ENCODE assay signal across 26 cellular contexts in genomic region chr20:60884277-60884676, GRCh38.
"Had no signal": no experiment of that assay in that cellular context is flagged by ENCODE, and none has a peak within 500 bp of the region (broad histone marks: within the 10 kb centered on the region; RNA-seq: fewer than 3 reads in every experiment).

No MANE protein-coding gene starts in this region.

- H3K9me3 ChIP-seq: Peyer's patch, SJCRH30 had no signal

- H3K4me1 ChIP-seq: Peyer's patch, SJCRH30 had no signal

- H3K27me3 ChIP-seq: Peyer's patch had no signal

- H3K4me3 Mint-ChIP-seq: T-helper 17 cell had no signal

- H3K4me3 ChIP-seq: PC-9, Peyer's patch, SJCRH30 had no signal

- H3K4me2 ChIP-seq: PC-9 had no signal

- H3K9ac ChIP-seq: KMS-11 had no signal

- H3K27ac ChIP-seq: HL-60, KMS-11, PC-9, Peyer's patch, SJCRH30 had no signal

- DNase-seq: IMR-90; Kasumi-1; NCI-H1092; NCI-H1105 treated with DMSO at 0.1 percent for 48 hours; NCI-H1417 treated with DMSO at 0.1 percent for 48 hours; NCI-H146; NCI-H1694 treated with DMSO at 0.1 percent for 48 hours; NCI-H1930; NCI-H2081; NCI-H2107; NCI-H2227 treated with DMSO at 0.1 percent for 48 hours; NCI-H524; NCI-H526 treated with DMSO at 0.1 percent for 48 hours; NCI-H748 treated with DMSO at 0.1 percent for 48 hours; NK-92 treated with Interleukin-12 subunit alpha and Interleukin-12 subunit beta, amount 100 ng/mL, for 24 hours; OCI-M1; PC-9; Peyer's patch; SHP77 treated with DMSO at 0.1 percent for 48 hours; SJCRH30; T-helper 1 cell; T-helper 17 cell had no signal

- H2AFZ ChIP-seq: PC-9 had no signal

- H3K27me3 Mint-ChIP-seq: T-helper 17 cell had no signal

- H3K27ac Mint-ChIP-seq: T-helper 17 cell had no signal

- H3K4me1 Mint-ChIP-seq: T-helper 17 cell had no signal

- H3K36me3 ChIP-seq: Peyer's patch, SJCRH30 had no signal

- ATAC-seq: Right ventricle myocardium inferior, SK-N-SH treated with all-trans-retinoic acid at 6 μM for 48 hours, T-helper 17 cell had no signal
